8 cellular contexts compared by ENCODE assay signal in genomic region chr20:59783020-59784010, GRCh38.
DNase-seq lines count a peak whose midpoint lies in the region; ATAC-seq and TF ChIP-seq lines count a peak whose summit lies in the region.

No MANE protein-coding gene starts in this region.

- no peak overlapping the region for H3K14ac ChIP-seq in IMR-90 (replicated peaks; ENCODE audit: low read depth, low read length)

- H3K4me1 Mint-ChIP-seq in chondrocyte (ENCODE audit: low read depth): no peaks in the 10 kb centered on the region

- no peak overlapping the region for H2BK120ac ChIP-seq in IMR-90 (ENCODE audit: low read depth, low read length)

- H3K27ac Mint-ChIP-seq in chondrocyte (ENCODE audit: unreplicated experiment): no peak overlapping the region

- WGBS in SK-N-SH (ENCODE audit: low lambda C conversion rate): 38% methylated on average over 14 of the region's 19 CpGs
- 54% methylated on average over 3 of the region's 19 CpGs; no CpG with 5 or more reads in 1 of the 2 experiments for WGBS in IMR-90 (ENCODE audit: extremely low coverage in 2 of 2, insufficient read length in 1 of 2), 2 experiments

- H4K8ac ChIP-seq in IMR-90 (ENCODE audit: low read depth in 2 of 2, low read length in 2 of 2): no peak overlapping the region

- in situ Hi-C loops in IMR-90 (cut with MboI; ENCODE audit: low sequenced_read_pairs) (no loop called here), Panc1 (cut with HindIII; ENCODE audit: low pct_unique_long_range_greater_than_20kb, low sequenced_read_pairs) (no loop called here)

- H2BK20ac ChIP-seq in IMR-90 (ENCODE audit: low read depth, low read length): no peak overlapping the region

- H3K27ac ChIP-seq in SK-N-SH (ENCODE audit: low read depth in 2 of 2, low read length in 1 of 2) (no peak overlapping the region), IMR-90 (ENCODE audit: insufficient read depth, low read length) (no peak overlapping the region), Panc1 (ENCODE audit: low read length) (no peak overlapping the region), left lung (no peak overlapping the region)

- H3K4me2 ChIP-seq in SK-N-SH (no peak overlapping the region), IMR-90 (ENCODE audit: low read depth, low read length) (no peak overlapping the region)

- peaks cover 30% of the 10 kb centered on the region for H3K27me3 Mint-ChIP-seq in chondrocyte (ENCODE audit: low read depth)

- H3K27me3 ChIP-seq in SK-N-SH (ENCODE audit: insufficient read depth) (no peaks in the 10 kb centered on the region), IMR-90 (ENCODE audit: control insufficient read depth, insufficient read depth, low read length) (no peaks in the 10 kb centered on the region), Panc1 (ENCODE audit: control insufficient read depth, insufficient read depth, low read length) (no peaks in the 10 kb centered on the region), left lung (peaks cover 0 to 15% of the 10 kb centered on the region in 2 donors)

- no peaks in the 10 kb centered on the region for H3K36me3 Mint-ChIP-seq in chondrocyte (ENCODE audit: low read depth)

- TF ChIP-seq CTCF in SK-N-SH (IDR thresholded peaks at IDR 0.05): peak; percentile 55
- TF ChIP-seq CTCF in IMR-90 (conservative IDR thresholded peaks at IDR 0.05; ENCODE audit: low read depth, low read length): peak; percentile 63
- peak; percentile 97 for TF ChIP-seq CTCF in Panc1 (IDR thresholded peaks at IDR 0.05)
- peak; percentile 88 for TF ChIP-seq CTCF in chondrocyte (IDR thresholded peaks at IDR 0.05)
- TF ChIP-seq CTCF in left lung (IDR thresholded peaks at IDR 0.05): peak; percentile 62 to 85

- POLR2A ChIA-PET in SK-N-SH (lab: Yijun Ruan, JAX): no interaction called here
- POLR2A ChIA-PET in IMR-90 (lab: Charles Lee; ENCODE audit: unreplicated experiment): no interaction called here
- POLR2A ChIA-PET in Panc1 (lab: Charles Lee): no interaction called here

- no peaks in the 10 kb centered on the region for H3F3A ChIP-seq in SK-N-SH (replicated peaks; ENCODE audit: insufficient read depth)

- CTCF ChIA-PET in SK-N-SH (lab: Yijun Ruan, JAX) (interaction anchor here (0.6 to 7.7 kb wide), 41 partner anchors 10 to 212 kb away, joined by 3 to 170 read pairs (median 4); partner anchors contain the start of genes FAM217B and PPP1R3D), IMR-90 (lab: Yijun Ruan, JAX) (interaction anchor here (0.6 to 1.9 kb wide), 4 partner anchors 68 to 172 kb away, joined by 3 to 10 read pairs (median 3); partner anchors contain the start of genes FAM217B and PPP1R3D), Panc1 (lab: Charles Lee) (interaction anchor here (0.6 to 1.2 kb wide), 3 partner anchors 16 to 854 kb away, joined by 5 to 7 read pairs (median 5); no protein-coding TSS in a partner anchor)

- no peaks in the 10 kb centered on the region for H3K9me1 ChIP-seq in IMR-90 (ENCODE audit: insufficient read depth, low read length)

- H3K4ac ChIP-seq in IMR-90 (ENCODE audit: low read depth, low read length): no peak overlapping the region

- no peak overlapping the region for H4K5ac ChIP-seq in IMR-90 (ENCODE audit: low read depth, low read length)

- H3K9me3 ChIP-seq in SK-N-SH: no peaks in the 10 kb centered on the region
- H3K9me3 ChIP-seq in IMR-90 (ENCODE audit: control insufficient read depth, insufficient read depth, low read length): no peaks in the 10 kb centered on the region
- H3K9me3 ChIP-seq in Panc1 (ENCODE audit: control insufficient read depth, insufficient read depth, low read depth, low read length): no peaks in the 10 kb centered on the region
- H3K9me3 ChIP-seq in left lung: no peaks in the 10 kb centered on the region

- TF ChIP-seq EP300 in SK-N-SH (IDR thresholded peaks at IDR 0.05; ENCODE audit: borderline replicate concordance in 1 of 2, low read depth in 1 of 2, low read length in 1 of 2): no peak

- H3K4me3 ChIP-seq in SK-N-SH (ENCODE audit: low read depth in 2 of 2, low read length in 1 of 2) (no peak overlapping the region; a peak in 1 of 4 replicates), IMR-90 (ENCODE audit: insufficient read depth, low read depth, low read length) (no peak overlapping the region), Panc1 (ENCODE audit: low read depth in 2 of 2, low read length in 2 of 2) (no peak overlapping the region), left lung (no peak overlapping the region)

- no peak overlapping the region for H3K18ac ChIP-seq in IMR-90 (ENCODE audit: low read depth, low read length)

- H3K23ac ChIP-seq in IMR-90 (ENCODE audit: low read depth, low read length): no peak overlapping the region

- H4K91ac ChIP-seq in IMR-90 (ENCODE audit: insufficient read depth, low read depth, low read length): no peak overlapping the region

- H3K56ac ChIP-seq in IMR-90 (ENCODE audit: extremely low read depth, insufficient read depth, low read length): no peak overlapping the region

- no peak overlapping the region for H3K4me3 Mint-ChIP-seq in chondrocyte (ENCODE audit: unreplicated experiment)

- H4K20me1 ChIP-seq in SK-N-SH (ENCODE audit: insufficient read depth): no peaks in the 10 kb centered on the region
- H4K20me1 ChIP-seq in IMR-90 (ENCODE audit: insufficient read depth, low read length): no peaks in the 10 kb centered on the region

- no peak for ATAC-seq in SK-N-SH treated with all-trans-retinoic acid at 6 μM for 48 hours
- ATAC-seq in IMR-90 (ENCODE audit: low read depth): peak; percentile 53; the same call in 1 of the 2 replicates
- peak; percentile 75 for ATAC-seq in Panc1
- peak; percentile 85 for ATAC-seq in left lung
- ATAC-seq in stimulated activated naive CD8-positive, alpha-beta T cell treated with anti-CD3 and anti-CD28 coated beads, Interleukin-15, Interleukin-2, amounts not matched to agents 100 U/mL and 50 U/mL, for 24 hours: peak; percentile 41
- ATAC-seq in HG02852 (IDR thresholded peaks at IDR 0.05; ENCODE audit: unreplicated experiment): no peak

- peak; percentile 82 for DNase-seq in SK-N-SH
- DNase-seq in IMR-90: peak; percentile 15
- DNase-seq in Panc1 (ENCODE audit: low read depth, low spot score): peak; percentile 48
- DNase-seq in chondrocyte (ENCODE audit: low spot score): no peak
- peak in 1 of 2 donors; percentile 45 for DNase-seq in left lung
- peak; percentile 57 for DNase-seq in stimulated activated naive CD8-positive, alpha-beta T cell treated with anti-CD3 and anti-CD28 coated beads, Interleukin-15, Interleukin-2, amounts not matched to agents 100 U/mL and 50 U/mL, for 24 hours

- TF ChIP-seq POLR2A in IMR-90 (IDR thresholded peaks at IDR 0.05; ENCODE audit: low read depth, low read length): no peak

- no peaks in the 10 kb centered on the region for H3K79me1 ChIP-seq in IMR-90 (ENCODE audit: low read depth in 1 of 2, low read length in 2 of 2)

- H3K36me3 ChIP-seq in SK-N-SH (replicated peaks in 1 of 2; ENCODE audit: control insufficient read depth in 1 of 2, insufficient read depth in 2 of 2, low read length in 1 of 2) (no peaks in the 10 kb centered on the region), IMR-90 (ENCODE audit: control insufficient read depth, insufficient read depth, low read length) (no peaks in the 10 kb centered on the region), Panc1 (ENCODE audit: control insufficient read depth, insufficient read depth, low read length) (no peaks in the 10 kb centered on the region), left lung (no peaks in the 10 kb centered on the region)

- no peak overlapping the region for H3K9ac ChIP-seq in SK-N-SH
- no peak overlapping the region for H3K9ac ChIP-seq in IMR-90 (ENCODE audit: low read depth, low read length)

- intact Hi-C loops in IMR-90 (cut with micrococcal nuclease) (loop anchor here (2.0 kb wide), 1 partner anchor 67 kb away; no protein-coding TSS in a partner anchor), Panc1 (cut with micrococcal nuclease; ENCODE audit: unreplicated experiment) (loop anchor here (1.0 kb wide), 1 partner anchor 67 kb away; no protein-coding TSS in a partner anchor), left lung (cut with DNase I) (no loop called here)

- BruUV-seq in IMR-90 (replicated peaks; lab: Mats Ljungman, UMichigan): no TSS peak
- no TSS peak for BruUV-seq in Panc1 (replicated peaks; lab: Mats Ljungman, UMichigan)

- H2AK9ac ChIP-seq in IMR-90 (replicated peaks; ENCODE audit: low read depth, low read length, poor library complexity): no peak overlapping the region

- no peak overlapping the region for H2AFZ ChIP-seq in SK-N-SH (ENCODE audit: low read depth)
- no peak overlapping the region for H2AFZ ChIP-seq in IMR-90 (replicated peaks; ENCODE audit: low read length, poor library complexity)

- no peaks in the 10 kb centered on the region for H3K9me2 ChIP-seq in SK-N-SH

- no peaks in the 10 kb centered on the region for H3K9me3 Mint-ChIP-seq in chondrocyte (ENCODE audit: low read depth)

- TF ChIP-seq RAD21 in SK-N-SH (IDR thresholded peaks at IDR 0.05; ENCODE audit: low read length): peak; percentile 81
- peak; percentile 53 for TF ChIP-seq RAD21 in IMR-90 (IDR thresholded peaks at IDR 0.05; ENCODE audit: low read length)

- H3K79me2 ChIP-seq in SK-N-SH (ENCODE audit: insufficient read depth): no peaks in the 10 kb centered on the region

- H2AK5ac ChIP-seq in IMR-90 (ENCODE audit: low read depth, low read length): no peak overlapping the region

- H3K4me1 ChIP-seq in SK-N-SH (ENCODE audit: control insufficient read depth in 1 of 2, insufficient read depth in 2 of 2, low read depth in 1 of 2, low read length in 1 of 2): no peaks in the 10 kb centered on the region; a peak in 1 of 4 replicates
- no peaks in the 10 kb centered on the region for H3K4me1 ChIP-seq in IMR-90 (ENCODE audit: control insufficient read depth, insufficient read depth, low read length)
- H3K4me1 ChIP-seq in Panc1 (ENCODE audit: control insufficient read depth, insufficient read depth, low read length): no peaks in the 10 kb centered on the region
- H3K4me1 ChIP-seq in left lung: no peaks in the 10 kb centered on the region

- H2BK15ac ChIP-seq in IMR-90 (ENCODE audit: low read depth, low read length): no peak overlapping the region

- dilution Hi-C loops in IMR-90 (cut with HindIII; ENCODE audit: low sequenced_read_pairs, unreplicated experiment): no loop called here

- H2BK5ac ChIP-seq in IMR-90 (ENCODE audit: low read depth, low read length, poor library complexity, severe bottlenecking): no peak overlapping the region

TF ChIP-seq in SK-N-SH, 30 proteins besides CTCF, POLR2A, EP300 and RAD21:
- TF ChIP-seq FOXM1 (IDR thresholded peaks at IDR 0.05; ENCODE audit: low read depth): no peak
- peak; percentile 71 for TF ChIP-seq SMC3 (IDR thresholded peaks at IDR 0.05; ENCODE audit: low read depth, low read length)

TF ChIP-seq in SK-N-SH treated with all-trans-retinoic acid at 6 μM for 48 hours, 23 proteins besides CTCF, POLR2A, EP300 and RAD21 (continues in another document):
- no peak for TF ChIP-seq ZC3H10 (CRISPR knock-in tag; IDR thresholded peaks at IDR 0.05)
- no peak for TF ChIP-seq ZNF8 (CRISPR knock-in tag; IDR thresholded peaks at IDR 0.05)
- TF ChIP-seq ARNTL (CRISPR knock-in tag; IDR thresholded peaks at IDR 0.05; ENCODE audit: borderline replicate concordance, low read depth): no peak
- no peak for TF ChIP-seq ZFP3 (CRISPR knock-in tag; IDR thresholded peaks at IDR 0.05)

TF ChIP-seq in IMR-90, 13 proteins besides CTCF, POLR2A, EP300 and RAD21 (continues in another document):
- TF ChIP-seq BHLHE40 (IDR thresholded peaks at IDR 0.05; ENCODE audit: low read depth, low read length): no peak
- no peak for TF ChIP-seq NFE2L2 (IDR thresholded peaks at IDR 0.05; ENCODE audit: low read depth, low read length)
- TF ChIP-seq MAZ (IDR thresholded peaks at IDR 0.05; ENCODE audit: borderline replicate concordance, low read depth, low read length): no peak
- TF ChIP-seq FOS (IDR thresholded peaks at IDR 0.05; ENCODE audit: low read depth, low read length): no peak

Comparison
In these comparisons a context has a peak if more than half of its experiments do, and no peak if none do; other contexts are left out.
1. ATAC-seq: peak in IMR-90 (single experiment), Panc1 (single experiment), left lung (single experiment) and stimulated activated naive CD8-positive, alpha-beta T cell treated with anti-CD3 and anti-CD28 coated beads, Interleukin-15, Interleukin-2, amounts not matched to agents 100 U/mL and 50 U/mL, for 24 hours (single experiment); none in SK-N-SH treated with all-trans-retinoic acid at 6 μM for 48 hours (single experiment) and HG02852 (single experiment).
2. intact Hi-C loops: an anchor here in IMR-90 (2.0 kb wide) and Panc1 (1.0 kb wide); none called in left lung.
3. Peak in every context shown above with its lines, with median percentiles within 50 percentile points of each other: CTCF ChIP-seq.